19 cellular contexts compared by ENCODE assay signal in genomic region chr15:92947071-92947730, GRCh38. TPM values are rescaled to one million over a fixed set of nuclear protein-coding genes. Genes with fewer than 3 reads are reported as not detected.
DNase-seq lines count a peak whose midpoint lies in the region; ATAC-seq, FAIRE-seq and TF ChIP-seq lines count a peak whose summit lies in the region.
"Had no signal": no experiment of that assay in that cellular context is flagged by ENCODE, and none has a peak within 500 bp of the region (broad histone marks: within the 10 kb centered on the region; RNA-seq: fewer than 3 reads in every experiment).

No MANE protein-coding gene starts in this region.

- H3K36me3 ChIP-seq in BLaER1: peaks cover 100% of the 10 kb centered on the region
- peaks cover 96% of the 10 kb centered on the region for H3K36me3 ChIP-seq in PC-9 (ENCODE audit: low read depth)
- H3K36me3 ChIP-seq in neuronal stem cell (replicated peaks in 1 of 2; ENCODE audit: control insufficient read depth in 2 of 2, insufficient read depth in 2 of 2, low read length in 2 of 2): peaks cover 53 to 100% of the 10 kb centered on the region in 2 donors

- peaks cover 93% of the 10 kb centered on the region for H3K36me3 Mint-ChIP-seq in T-helper 1 cell treated with Interleukin-12 subunit alpha and Interleukin-12 subunit beta and Interleukin-4 antibody, amounts not matched to agents 30 μg/mL and 1 μg/mL, for 36 hours (ENCODE audit: low read depth)
- H3K36me3 Mint-ChIP-seq in memory B cell: peaks cover 65% of the 10 kb centered on the region

- H2BK12ac ChIP-seq in neuronal stem cell (ENCODE audit: low read length): no peak overlapping the region

- H2AFZ ChIP-seq in PC-9 (no peak overlapping the region), neuronal stem cell (ENCODE audit: low read length) (no peak overlapping the region)

- TF ChIP-seq CTCF in PC-9 (conservative IDR thresholded peaks at IDR 0.05): no peak

- peaks cover 50% of the 10 kb centered on the region for H3K9me3 Mint-ChIP-seq in T-helper 1 cell treated with Interleukin-12 subunit alpha and Interleukin-12 subunit beta and Interleukin-4 antibody, amounts not matched to agents 30 μg/mL and 1 μg/mL, for 36 hours
- H3K9me3 Mint-ChIP-seq in memory B cell: peaks cover 13% of the 10 kb centered on the region

- peak overlapping the region; percentile 34 for H3K27ac Mint-ChIP-seq in T-helper 1 cell treated with Interleukin-12 subunit alpha and Interleukin-12 subunit beta and Interleukin-4 antibody, amounts not matched to agents 30 μg/mL and 1 μg/mL, for 36 hours
- peak overlapping the region; percentile 76 for H3K27ac Mint-ChIP-seq in memory B cell
- H3K27ac Mint-ChIP-seq: activated CD8-positive, alpha-beta T cell treated with anti-CD3 and anti-CD28 coated beads for 36 hours had no signal

- no peaks in the 10 kb centered on the region for H3K4me1 ChIP-seq in BLaER1
- H3K4me1 ChIP-seq in PC-9 (replicated peaks; ENCODE audit: insufficient read depth): no peaks in the 10 kb centered on the region
- H3K4me1 ChIP-seq in neuronal stem cell (ENCODE audit: control insufficient read depth in 2 of 2, insufficient read depth in 1 of 2, low read depth in 1 of 2, low read length in 2 of 2): no peaks in the 10 kb centered on the region
- H3K4me1 ChIP-seq: colonic mucosa had no signal

- no peak overlapping the region for H3K18ac ChIP-seq in neuronal stem cell (ENCODE audit: low read length)

- CTCF ChIA-PET in PC-9 (lab: Charles Lee): no interaction called here

- H2BK15ac ChIP-seq in neuronal stem cell (ENCODE audit: low read length): no peak overlapping the region

- H3K9me2 ChIP-seq in PC-9 (ENCODE audit: insufficient read depth): no peaks in the 10 kb centered on the region

- no TSS peak for BruUV-seq in PC-9 (replicated peaks; lab: Mats Ljungman, UMichigan)

- H2AK5ac ChIP-seq in neuronal stem cell (ENCODE audit: low read depth, low read length): no peak overlapping the region

- H3K9ac ChIP-seq in BLaER1 (no peak overlapping the region), neuronal stem cell (ENCODE audit: low read depth, low read length, poor library complexity) (no peak overlapping the region)

- peak overlapping the region; percentile 37; the same call in 1 of the 2 replicates for H3K4me3 ChIP-seq in BLaER1
- H3K4me3 ChIP-seq in PC-9: peak overlapping the region; percentile 0; the same call in 1 of the 2 replicates
- no peak overlapping the region for H3K4me3 ChIP-seq in neuronal stem cell (ENCODE audit: low read length in 2 of 2)
- H3K4me3 ChIP-seq: colonic mucosa, SK-N-MC, tibial nerve had no signal

- peaks cover 68% of the 10 kb centered on the region for H3K9me3 ChIP-seq in BLaER1
- peaks cover 30% of the 10 kb centered on the region for H3K9me3 ChIP-seq in PC-9 (ENCODE audit: insufficient read depth, low read depth)
- H3K9me3 ChIP-seq in neuronal stem cell (replicated peaks in 1 of 2; ENCODE audit: control insufficient read depth in 2 of 2, insufficient read depth in 1 of 2, low read depth in 1 of 2, low read length in 2 of 2): peaks cover 26 to 76% of the 10 kb centered on the region in 2 donors
- H3K9me3 ChIP-seq: colonic mucosa had no signal

- H3K14ac ChIP-seq in neuronal stem cell (ENCODE audit: low read length): no peak overlapping the region

- H3K4me1 Mint-ChIP-seq in T-helper 1 cell treated with Interleukin-12 subunit alpha and Interleukin-12 subunit beta and Interleukin-4 antibody, amounts not matched to agents 30 μg/mL and 1 μg/mL, for 36 hours (ENCODE audit: low read depth): peaks cover 13% of the 10 kb centered on the region
- peaks cover 2% of the 10 kb centered on the region for H3K4me1 Mint-ChIP-seq in memory B cell

- no peak for ATAC-seq in memory B cell (ENCODE audit: low read depth)
- ATAC-seq: activated CD8-positive, alpha-beta T cell treated with anti-CD3 and anti-CD28 coated beads for 36 hours; left lobe of liver had no signal

- no peak overlapping the region for H3K4me2 ChIP-seq in BLaER1
- H3K4me2 ChIP-seq in PC-9: no peak overlapping the region
- H3K4me2 ChIP-seq in neuronal stem cell (ENCODE audit: insufficient read depth, low read length, poor library complexity, severe bottlenecking): no peak overlapping the region

- H3F3A ChIP-seq in PC-9 (ENCODE audit: insufficient read depth, low read depth): peaks cover 49% of the 10 kb centered on the region

- FAIRE-seq in urothelium cell line (lab: Jason Lieb, UNC): no peak
- FAIRE-seq: astrocyte, frontal cortex, H1 had no signal

- H2BK120ac ChIP-seq in neuronal stem cell (ENCODE audit: low read depth, low read length): no peak overlapping the region

- no peaks in the 10 kb centered on the region for H3K79me1 ChIP-seq in neuronal stem cell (ENCODE audit: low read depth, low read length)

- H3K4me3 Mint-ChIP-seq in T-helper 1 cell treated with Interleukin-12 subunit alpha and Interleukin-12 subunit beta and Interleukin-4 antibody, amounts not matched to agents 30 μg/mL and 1 μg/mL, for 36 hours: no peak overlapping the region
- H3K4me3 Mint-ChIP-seq in memory B cell: no peak overlapping the region
- H3K4me3 Mint-ChIP-seq: activated CD8-positive, alpha-beta T cell treated with anti-CD3 and anti-CD28 coated beads for 36 hours had no signal

- no peak overlapping the region for H4K91ac ChIP-seq in neuronal stem cell (ENCODE audit: low read depth, low read length, poor library complexity)

- no peak for DNase-seq in T-helper 1 cell
- no peak for DNase-seq in PC-9
- no peak for DNase-seq in memory B cell (ENCODE audit: low spot score in 2 of 2)
- DNase-seq in activated CD4-positive, CD25-positive, alpha-beta regulatory T cell treated with anti-CD3 and anti-CD28 coated beads, Interleukin-2, amount 50 U/mL, for 72 hours: no peak
- DNase-seq in urothelium cell line (ENCODE audit: low spot score): no peak
- DNase-seq in neuronal stem cell (ENCODE audit: low spot score): no peak
- DNase-seq: 8988T; activated CD8-positive, alpha-beta T cell treated with anti-CD3 and anti-CD28 coated beads for 36 hours; colonic mucosa; NCI-H1092 treated with DMSO at 0.1 percent for 48 hours had no signal

- H3K27me3 Mint-ChIP-seq in T-helper 1 cell treated with Interleukin-12 subunit alpha and Interleukin-12 subunit beta and Interleukin-4 antibody, amounts not matched to agents 30 μg/mL and 1 μg/mL, for 36 hours (ENCODE audit: low read depth): no peaks in the 10 kb centered on the region
- no peaks in the 10 kb centered on the region for H3K27me3 Mint-ChIP-seq in memory B cell
- H3K27me3 Mint-ChIP-seq: activated CD8-positive, alpha-beta T cell treated with anti-CD3 and anti-CD28 coated beads for 36 hours; IgD-negative memory B cell had no signal

- H3K23ac ChIP-seq in neuronal stem cell (ENCODE audit: low read depth, low read length, poor library complexity): no peak overlapping the region

- H3K79me2 ChIP-seq in PC-9 (ENCODE audit: low read depth): peaks cover 23% of the 10 kb centered on the region

- H3K4ac ChIP-seq in neuronal stem cell (ENCODE audit: low read length): no peak overlapping the region

- POLR2A ChIA-PET in PC-9 (lab: Charles Lee; ENCODE audit: unreplicated experiment): no interaction called here

- H3K27ac ChIP-seq in BLaER1 (no peak overlapping the region), PC-9 (no peak overlapping the region), neuronal stem cell (replicated peaks; ENCODE audit: low read length) (no peak overlapping the region)
- H3K27ac ChIP-seq: colonic mucosa, SK-N-MC, tibial nerve had no signal

- H4K8ac ChIP-seq in neuronal stem cell (ENCODE audit: low read depth, low read length): no peak overlapping the region

- no CpG with 5 or more reads among the region's 5 CpGs for WGBS in neuronal stem cell (ENCODE audit: extremely low coverage in 2 of 2, insufficient read length in 2 of 2, insufficient replicate concordance in 1 of 2), 2 donors

- H2BK5ac ChIP-seq in neuronal stem cell (ENCODE audit: low read length): no peak overlapping the region

- no peaks in the 10 kb centered on the region for H4K20me1 ChIP-seq in BLaER1
- H4K20me1 ChIP-seq in PC-9 (ENCODE audit: insufficient read depth): no peaks in the 10 kb centered on the region

- H3K27me3 ChIP-seq in BLaER1: no peaks in the 10 kb centered on the region
- H3K27me3 ChIP-seq in PC-9 (ENCODE audit: insufficient read depth, low read depth): no peaks in the 10 kb centered on the region
- H3K27me3 ChIP-seq in neuronal stem cell (ENCODE audit: control insufficient read depth in 3 of 3, insufficient read depth in 3 of 3, low read depth in 1 of 3, low read length in 3 of 3): no peaks in the 10 kb centered on the region
- H3K27me3 ChIP-seq: colonic mucosa, tibial nerve had no signal

- intact Hi-C loops in PC-9 (cut with micrococcal nuclease; ENCODE audit: unreplicated experiment): no loop called here

RNA-seq across cellular contexts. Expression of gene CHD2, which starts 47.1 kb away (rescaled TPM):
- 105 and 120 TPM in 2 replicates for total RNA-seq in PC-9 (2021)
- 63.3 TPM for polyA plus RNA-seq in neuronal stem cell (2013, experiment 1 of 2)
- 62.8 TPM for polyA plus RNA-seq in neuronal stem cell (2013, experiment 2 of 2)

Comparison
In these comparisons a context has a peak if more than half of its experiments do, and no peak if none do; other contexts are left out.
1. H3K4me3 ChIP-seq: peak in BLaER1 (single experiment) and PC-9 (single experiment); none in neuronal stem cell (0 of 2).